Comparison of ENCODE assay signal across 1 cellular context in genomic region chr2:220228310-220229006, GRCh38.
TF ChIP-seq lines count a peak whose summit lies in the region.

No MANE protein-coding gene starts in this region.

TF ChIP-seq in SK-N-SH, 30 proteins besides CTCF, POLR2A, EP300 and RAD21 (continued from another document):
- TF ChIP-seq YY1 (IDR thresholded peaks at IDR 0.05; ENCODE audit: low read depth) (no peak), PBX3 (IDR thresholded peaks at IDR 0.05) (peak; percentile 54; the same call in 1 of the 2 replicates), SIN3A (IDR thresholded peaks at IDR 0.05; ENCODE audit: borderline replicate concordance, low read depth, low read length) (no peak), TAF1 (IDR thresholded peaks at IDR 0.05; ENCODE audit: borderline replicate concordance, low read depth, low read length) (0 out of 2 replicates have a peak, but pooled peaks have one; percentile 24), CHD2 (IDR thresholded peaks at IDR 0.05; ENCODE audit: low read length, partially characterized antibody) (no peak), JUND (IDR thresholded peaks at IDR 0.05) (peak; percentile 85), RXRA (IDR thresholded peaks at IDR 0.05; ENCODE audit: borderline replicate concordance, low read depth) (peak; percentile 100), USF1 (IDR thresholded peaks at IDR 0.05; ENCODE audit: borderline replicate concordance, low read depth) (no peak; the same call in 1 of the 2 replicates), FOXM1 (IDR thresholded peaks at IDR 0.05; ENCODE audit: low read depth) (no peak), MAX (IDR thresholded peaks at IDR 0.05; ENCODE audit: low read depth) (no peak), TEAD4 (IDR thresholded peaks at IDR 0.05; ENCODE audit: borderline replicate concordance, insufficient read depth) (peak; percentile 69; the same call in 1 of the 2 replicates), GABPA (IDR thresholded peaks at IDR 0.05; ENCODE audit: low read depth) (no peak), EZH2phosphoT487 (IDR thresholded peaks at IDR 0.05; ENCODE audit: borderline replicate concordance, low read depth) (no peak), GATA2 (CRISPR knock-in tag; IDR thresholded peaks at IDR 0.05) (no peak), TCF12 (IDR thresholded peaks at IDR 0.05) (peak; percentile 78), ELF1 (IDR thresholded peaks at IDR 0.05) (no peak)
